8 cellular contexts compared by ENCODE assay signal in genomic region chr17:31094600-31095238, GRCh38. TPM values are rescaled to one million over a fixed set of nuclear protein-coding genes. Genes with fewer than 3 reads are reported as not detected.
DNase-seq lines count a peak whose midpoint lies in the region; ATAC-seq and TF ChIP-seq lines count a peak whose summit lies in the region.

Gene NF1, plus strand, starts transcription at chr17:31094977. Its CDS starts 333 bp downstream, at chr17:31095310.

- peak; percentile 53 to 80 for TF ChIP-seq POLR2A in Peyer's patch (IDR thresholded peaks at IDR 0.05)

- no peak for TF ChIP-seq CTCF in Peyer's patch (IDR thresholded peaks at IDR 0.05)

- H3K27me3 ChIP-seq in Peyer's patch = no peaks in the 10 kb centered on the region
- no peaks in the 10 kb centered on the region for H3K27me3 ChIP-seq in muscle layer of duodenum (ENCODE audit: low read depth, low read length)

- DNase-seq in DMS153 treated with DMSO at 0.1 percent for 48 hours (lab: John Stamatoyannopoulos, UW; ENCODE audit: unreplicated experiment) (peak; percentile 94), Peyer's patch (peak; percentile 88 to 97 (median 94))
- DNase-seq in activated T-cell treated with anti-CD3 and anti-CD28 coated beads, Interleukin-2, amount 50 U/mL, for 48 hours = peak; percentile 91
- peak; percentile 69 for DNase-seq in stimulated activated CD8-positive, alpha-beta memory T cell treated with anti-CD3 and anti-CD28 coated beads, Interleukin-7, amount 100 ng/mL, for 24 hours (ENCODE audit: low read depth)

- H3K4me3 ChIP-seq in Peyer's patch = peak within 1 kb of the TSS; percentile 83 to 100 (median 93)
- H3K4me3 ChIP-seq in muscle layer of duodenum (ENCODE audit: low read depth in 1 of 2, low read length in 2 of 2) = peak within 1 kb of the TSS; percentile 89 to 94

- H3K27ac ChIP-seq in KOPT-K1 (ENCODE audit: low read depth, low read length, poor library complexity, severe bottlenecking) (peak within 1 kb of the TSS; percentile 75), Peyer's patch (peak within 1 kb of the TSS; percentile 81 to 98 (median 96)), muscle layer of duodenum (ENCODE audit: low read length) (peak within 1 kb of the TSS; percentile 88)

- H3K9me3 ChIP-seq in KOPT-K1 (ENCODE audit: insufficient read depth, low read length, poor library complexity, severe bottlenecking) (no peaks in the 10 kb centered on the region), Peyer's patch (no peaks in the 10 kb centered on the region), muscle layer of duodenum (ENCODE audit: control insufficient read depth in 1 of 2, low read length in 2 of 2) (no peaks in the 10 kb centered on the region)

- H3K4me1 ChIP-seq in Peyer's patch = no peaks in the 10 kb centered on the region
- peaks cover 0 to 11% of the 10 kb centered on the region in 2 donors for H3K4me1 ChIP-seq in muscle layer of duodenum (ENCODE audit: control insufficient read depth in 1 of 2, insufficient read depth in 2 of 2, low read length in 2 of 2)

- ATAC-seq in GM21717 (IDR thresholded peaks at IDR 0.05; ENCODE audit: unreplicated experiment) = peak; percentile 60
- ATAC-seq in esophagus mucosa = peak; percentile 95

- H3K36me3 ChIP-seq in KOPT-K1 (ENCODE audit: insufficient read depth, low read length) (no peaks in the 10 kb centered on the region), Peyer's patch (no peaks in the 10 kb centered on the region), muscle layer of duodenum (ENCODE audit: control insufficient read depth in 1 of 2, insufficient read depth in 2 of 2, low read length in 2 of 2) (peaks cover 0 to 4% of the 10 kb centered on the region in 2 donors)

RNA-seq across cellular contexts. Expression of gene NF1, which starts in this region (rescaled TPM):
- total RNA-seq in Peyer's patch (100 to 1,000 TPM in 2 of 4 donors, 10 to 100 TPM in 2; 66.8 to 106 (median 95.6) TPM), esophagus mucosa (21.6 TPM)

Comparison
In these comparisons a context has a peak if more than half of its experiments do, and no peak if none do; other contexts are left out.
1. Peak in every context shown above with its lines: DNase-seq, ATAC-seq, H3K4me3 ChIP-seq and H3K27ac ChIP-seq.